ENCODE assay signal across 12 cellular contexts in the genomic region with DNA sequence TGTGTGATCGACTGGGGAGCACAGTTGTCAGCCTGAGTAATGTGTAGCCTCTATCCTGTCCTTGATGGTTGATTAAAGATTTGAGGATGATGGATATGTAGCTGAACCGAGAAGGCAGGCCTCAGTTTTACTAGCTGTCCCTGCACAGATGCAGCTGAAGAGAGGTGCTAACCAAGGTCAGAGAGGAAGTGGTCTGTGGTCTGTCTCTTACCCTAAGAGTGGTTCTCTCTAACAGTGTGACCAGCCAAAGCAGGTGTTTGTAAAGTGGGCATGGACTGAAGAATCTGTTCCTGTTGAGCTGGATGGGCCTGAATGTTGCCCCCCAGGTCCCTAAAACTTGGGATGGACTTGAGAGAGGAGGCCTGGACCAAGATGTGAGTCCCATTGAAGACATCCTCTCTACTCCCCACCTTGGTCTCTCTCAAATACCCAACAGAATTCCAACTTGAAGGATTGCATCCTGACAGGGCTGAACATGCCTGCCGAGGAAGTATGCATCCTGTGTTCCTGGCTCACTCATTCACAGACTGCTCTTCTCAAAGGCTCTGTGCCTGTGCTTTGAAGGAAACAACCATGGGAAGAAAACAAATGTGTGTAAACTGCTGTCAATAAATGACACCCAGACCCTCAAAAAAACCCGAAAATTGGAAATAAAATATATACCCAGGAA.
DNase-seq lines count a peak whose midpoint lies in the region; ATAC-seq and TF ChIP-seq lines count a peak whose summit lies in the region.
"Had no signal": no experiment of that assay in that cellular context is flagged by ENCODE, and none has a peak within 500 bp of the region (broad histone marks: within the 10 kb centered on the region; RNA-seq: fewer than 3 reads in every experiment).

No MANE protein-coding gene starts in this region.

- H3K27ac ChIP-seq in endodermal cell (ENCODE audit: low read depth, low read length) (no peak overlapping the region), dorsolateral prefrontal cortex (no peak overlapping the region)

- peak overlapping the region; percentile 52 for H3K27ac Mint-ChIP-seq in endodermal cell
- H3K27ac Mint-ChIP-seq: activated naive CD8-positive, alpha-beta T cell; dendritic cell treated with granulocyte-macrophage colony-stimulating factor and Interleukin-4, amounts not matched to agents 40 ng/mL and 50 ng/mL, for 4 days had no signal

- no peak for TF ChIP-seq CTCF in endodermal cell (conservative IDR thresholded peaks at IDR 0.05)
- TF ChIP-seq CTCF in dorsolateral prefrontal cortex (IDR thresholded peaks at IDR 0.05 in 54 of 56, conservative IDR thresholded peaks at IDR 0.05 in 2 of 56; ENCODE audit: low read depth in 1 of 56, partially characterized antibody in 56 of 56), result no peak
- TF ChIP-seq CTCF in mucosa of descending colon (IDR thresholded peaks at IDR 0.05), result no peak

- no peak overlapping the region for H3K4me3 ChIP-seq in endodermal cell (ENCODE audit: low read length)
- H3K4me3 ChIP-seq in dorsolateral prefrontal cortex, result no peak overlapping the region
- H3K4me3 ChIP-seq in mucosa of descending colon, result no peak overlapping the region

- H3K9ac ChIP-seq in endodermal cell (ENCODE audit: extremely low read depth, low read length, poor library complexity, severe bottlenecking), result no peak overlapping the region

- H3K36me3 ChIP-seq in endodermal cell (ENCODE audit: control insufficient read depth, insufficient read depth, low read length) (no peaks in the 10 kb centered on the region), mucosa of descending colon (ENCODE audit: low read depth) (no peaks in the 10 kb centered on the region)

- WGBS in endodermal cell (ENCODE audit: insufficient coverage in 1 of 2, insufficient read length in 1 of 2), 2 experiments, result 80 to 90% methylated on average over 1 to 4 of the region's 4 CpGs

- DNase-seq in endodermal cell, result no peak
- DNase-seq in dorsolateral prefrontal cortex, result no peak
- no peak for DNase-seq in GOT3 (lab: John Stamatoyannopoulos, UW)
- DNase-seq in mucosa of descending colon, result no peak
- DNase-seq in Ammon's horn (ENCODE audit: low spot score), result no peak
- DNase-seq: CD8-positive, alpha-beta memory T cell; trophoblast cell had no signal

- H3K4me1 Mint-ChIP-seq in endodermal cell, result no peaks in the 10 kb centered on the region

- H3K36me3 Mint-ChIP-seq in endodermal cell (ENCODE audit: low read depth), result peaks cover 27% of the 10 kb centered on the region

- H3K9me3 ChIP-seq in endodermal cell (ENCODE audit: control insufficient read depth, low read length) (peaks cover 17% of the 10 kb centered on the region), mucosa of descending colon (peaks cover 5% of the 10 kb centered on the region)

- H3K27me3 Mint-ChIP-seq in endodermal cell (ENCODE audit: insufficient read depth), result no peaks in the 10 kb centered on the region
- H3K27me3 Mint-ChIP-seq: activated naive CD8-positive, alpha-beta T cell; CD8-positive, alpha-beta memory T cell; dendritic cell treated with granulocyte-macrophage colony-stimulating factor and Interleukin-4, amounts not matched to agents 40 ng/mL and 50 ng/mL, for 4 days had no signal

- ATAC-seq in GM18873 (IDR thresholded peaks at IDR 0.05; ENCODE audit: low FRiP score, unreplicated experiment) (peak; percentile 98), GM21529 (IDR thresholded peaks at IDR 0.05; ENCODE audit: unreplicated experiment) (peak; percentile 92), HG03108 (IDR thresholded peaks at IDR 0.05; ENCODE audit: unreplicated experiment) (peak; percentile 92), mucosa of descending colon (no peak)

- H3K27me3 ChIP-seq in endodermal cell (ENCODE audit: control insufficient read depth, insufficient read depth, low read length, poor library complexity, severe bottlenecking) (no peaks in the 10 kb centered on the region), dorsolateral prefrontal cortex (no peaks in the 10 kb centered on the region)

- peaks cover 5% of the 10 kb centered on the region for H3K9me3 Mint-ChIP-seq in endodermal cell

- no peak overlapping the region for H3K4me3 Mint-ChIP-seq in endodermal cell
- H3K4me3 Mint-ChIP-seq: activated naive CD8-positive, alpha-beta T cell; CD8-positive, alpha-beta memory T cell; dendritic cell treated with granulocyte-macrophage colony-stimulating factor and Interleukin-4, amounts not matched to agents 40 ng/mL and 50 ng/mL, for 4 days had no signal

- H3K4me1 ChIP-seq in endodermal cell (ENCODE audit: control insufficient read depth, insufficient read depth, low read length) (no peaks in the 10 kb centered on the region), mucosa of descending colon (ENCODE audit: low read depth) (no peaks in the 10 kb centered on the region)

- intact Hi-C loops in dorsolateral prefrontal cortex (cut with DNase I), result no loop called here
- intact Hi-C loops in mucosa of descending colon (cut with DNase I, micrococcal nuclease), result no loop called here
